1 cellular context compared by ENCODE assay signal in the genomic region with DNA sequence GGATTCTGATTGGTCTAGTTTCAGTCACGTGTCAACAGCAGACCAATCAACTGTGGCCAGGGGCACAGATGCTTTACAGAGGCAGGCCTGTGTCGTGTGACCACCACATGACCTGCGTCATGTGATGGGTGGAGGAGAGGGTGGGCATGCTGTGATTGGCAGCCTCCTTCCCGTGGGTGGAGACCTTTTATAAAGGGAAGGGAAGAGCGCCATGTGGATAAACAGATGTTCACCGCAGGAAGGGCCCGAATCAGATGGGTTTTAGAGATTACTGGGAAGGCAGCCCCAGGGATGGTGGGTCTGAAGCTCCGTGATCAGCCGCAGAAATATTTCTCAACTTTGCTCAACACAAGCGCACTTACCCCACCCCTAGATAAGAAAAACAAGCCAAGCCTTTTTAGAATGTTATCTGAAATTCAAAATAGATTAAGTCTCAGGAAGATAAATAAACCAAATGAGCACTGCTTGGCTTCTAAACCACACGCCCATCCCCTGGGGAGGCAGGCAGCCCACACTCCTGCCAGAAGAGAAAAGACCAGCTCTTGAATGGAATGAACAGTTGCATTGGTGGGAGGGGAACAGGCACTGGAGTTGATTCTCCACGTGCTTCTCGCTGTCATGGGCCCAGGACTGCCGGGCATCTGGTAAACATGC.
TF ChIP-seq lines count a peak whose summit lies in the region.

No MANE protein-coding gene starts in this region.

TF ChIP-seq in K562, 482 proteins besides CTCF, POLR2A, EP300 and RAD21 (continued from another document and continues in another):
- TF ChIP-seq, protein P1, sequence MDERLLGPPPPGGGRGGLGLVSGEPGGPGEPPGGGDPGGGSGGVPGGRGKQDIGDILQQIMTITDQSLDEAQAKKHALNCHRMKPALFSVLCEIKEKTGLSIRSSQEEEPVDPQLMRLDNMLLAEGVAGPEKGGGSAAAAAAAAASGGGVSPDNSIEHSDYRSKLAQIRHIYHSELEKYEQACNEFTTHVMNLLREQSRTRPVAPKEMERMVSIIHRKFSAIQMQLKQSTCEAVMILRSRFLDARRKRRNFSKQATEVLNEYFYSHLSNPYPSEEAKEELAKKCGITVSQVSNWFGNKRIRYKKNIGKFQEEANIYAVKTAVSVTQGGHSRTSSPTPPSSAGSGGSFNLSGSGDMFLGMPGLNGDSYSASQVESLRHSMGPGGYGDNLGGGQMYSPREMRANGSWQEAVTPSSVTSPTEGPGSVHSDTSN (CRISPR knock-in tag; IDR thresholded peaks at IDR 0.05; ENCODE audit: low read depth): peak; percentile 76
- TF ChIP-seq, protein P1 (tag; conservative IDR thresholded peaks at IDR 0.05; ENCODE audit: low read depth): peak; percentile 91
- TF ChIP-seq RNF2 (IDR thresholded peaks at IDR 0.05) (no peak), GABPA (tag; conservative IDR thresholded peaks at IDR 0.05; ENCODE audit: low read depth) (peak; percentile 54; the same call in 1 of the 2 replicates), NFXL1 (CRISPR knock-in tag; IDR thresholded peaks at IDR 0.05) (no peak), NFYB (IDR thresholded peaks at IDR 0.05; ENCODE audit: extremely low read depth, insufficient read length) (peak; percentile 70), JUND (IDR thresholded peaks at IDR 0.05; ENCODE audit: borderline replicate concordance, low read depth, low read length) (no peak), JUND (tag; IDR thresholded peaks at IDR 0.05; ENCODE audit: borderline replicate concordance, low read depth, low read length) (no peak; the same call in 2 of the 3 replicates), CHD4 (IDR thresholded peaks at IDR 0.05; ENCODE audit: insufficient read depth, insufficient replicate concordance, low read depth, low read length, poor library complexity, severe bottlenecking) (no peak), ZNF561 (CRISPR knock-in tag; conservative IDR thresholded peaks at IDR 0.05) (no peak), STAT5B (CRISPR knock-in tag; IDR thresholded peaks at IDR 0.05) (no peak), NONO (IDR thresholded peaks at IDR 0.05; ENCODE audit: low read depth in 2 of 2, low read length in 1 of 2) (no peak), PYGO2 (tag; IDR thresholded peaks at IDR 0.05) (no peak), ZBED1 (IDR thresholded peaks at IDR 0.05) (no peak), POLR3A (IDR thresholded peaks at IDR 0.05; ENCODE audit: borderline replicate concordance, extremely low read depth, insufficient read depth, insufficient read length) (no peak), ZNF253 (CRISPR knock-in tag; conservative IDR thresholded peaks at IDR 0.05) (no peak), ZNF212 (CRISPR knock-in tag; IDR thresholded peaks at IDR 0.05) (no peak), HNRNPLL (IDR thresholded peaks at IDR 0.05; ENCODE audit: low read depth, low read length, poor library complexity, severe bottlenecking) (no peak), ZEB2 (IDR thresholded peaks at IDR 0.05) (0 out of 2 replicates have a peak, but pooled peaks have one; percentile 32), MCM3 (IDR thresholded peaks at IDR 0.05) (no peak), KLF10 (CRISPR knock-in tag; IDR thresholded peaks at IDR 0.05) (no peak), SMARCA4 (IDR thresholded peaks at IDR 0.05) (peak; percentile 32; the same call in 1 of the 2 replicates), ZSCAN32 (CRISPR knock-in tag; IDR thresholded peaks at IDR 0.05) (no peak), HDAC1 (IDR thresholded peaks at IDR 0.05) (0 out of 4 replicates have a peak, but pooled peaks of 1 of the 2 experiments have one; percentile 21), ZNF384 (IDR thresholded peaks at IDR 0.05; ENCODE audit: low read depth, low read length) (no peak), KDM4B (IDR thresholded peaks at IDR 0.05; ENCODE audit: borderline replicate concordance in 2 of 2, low read depth in 1 of 2) (peak in 1 of 2 experiments; percentile 69; a peak in 1 of 4 replicates), KAT8 (IDR thresholded peaks at IDR 0.05; ENCODE audit: low read depth) (no peak), DPF2 (IDR thresholded peaks at IDR 0.05) (peak; percentile 46; the same call in 1 of the 2 replicates), SNRNP70 (optimal IDR thresholded peaks at IDR 0.05; ENCODE audit: low read depth, low read length) (no peak)
- TF ChIP-seq, protein P2, sequence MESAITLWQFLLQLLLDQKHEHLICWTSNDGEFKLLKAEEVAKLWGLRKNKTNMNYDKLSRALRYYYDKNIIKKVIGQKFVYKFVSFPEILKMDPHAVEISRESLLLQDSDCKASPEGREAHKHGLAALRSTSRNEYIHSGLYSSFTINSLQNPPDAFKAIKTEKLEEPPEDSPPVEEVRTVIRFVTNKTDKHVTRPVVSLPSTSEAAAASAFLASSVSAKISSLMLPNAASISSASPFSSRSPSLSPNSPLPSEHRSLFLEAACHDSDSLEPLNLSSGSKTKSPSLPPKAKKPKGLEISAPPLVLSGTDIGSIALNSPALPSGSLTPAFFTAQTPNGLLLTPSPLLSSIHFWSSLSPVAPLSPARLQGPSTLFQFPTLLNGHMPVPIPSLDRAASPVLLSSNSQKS (CRISPR knock-in tag; IDR thresholded peaks at IDR 0.05): no peak
- TF ChIP-seq, protein P3, sequence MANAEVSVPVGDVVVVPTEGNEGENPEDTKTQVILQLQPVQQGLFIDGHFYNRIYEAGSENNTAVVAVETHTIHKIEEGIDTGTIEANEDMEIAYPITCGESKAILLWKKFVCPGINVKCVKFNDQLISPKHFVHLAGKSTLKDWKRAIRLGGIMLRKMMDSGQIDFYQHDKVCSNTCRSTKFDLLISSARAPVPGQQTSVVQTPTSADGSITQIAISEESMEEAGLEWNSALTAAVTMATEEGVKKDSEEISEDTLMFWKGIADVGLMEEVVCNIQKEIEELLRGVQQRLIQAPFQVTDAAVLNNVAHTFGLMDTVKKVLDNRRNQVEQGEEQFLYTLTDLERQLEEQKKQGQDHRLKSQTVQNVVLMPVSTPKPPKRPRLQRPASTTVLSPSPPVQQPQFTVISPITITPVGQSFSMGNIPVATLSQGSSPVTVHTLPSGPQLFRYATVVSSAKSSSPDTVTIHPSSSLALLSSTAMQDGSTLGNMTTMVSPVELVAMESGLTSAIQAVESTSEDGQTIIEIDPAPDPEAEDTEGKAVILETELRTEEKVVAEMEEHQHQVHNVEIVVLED (CRISPR knock-in tag; IDR thresholded peaks at IDR 0.05): no peak
- TF ChIP-seq, protein P4, sequence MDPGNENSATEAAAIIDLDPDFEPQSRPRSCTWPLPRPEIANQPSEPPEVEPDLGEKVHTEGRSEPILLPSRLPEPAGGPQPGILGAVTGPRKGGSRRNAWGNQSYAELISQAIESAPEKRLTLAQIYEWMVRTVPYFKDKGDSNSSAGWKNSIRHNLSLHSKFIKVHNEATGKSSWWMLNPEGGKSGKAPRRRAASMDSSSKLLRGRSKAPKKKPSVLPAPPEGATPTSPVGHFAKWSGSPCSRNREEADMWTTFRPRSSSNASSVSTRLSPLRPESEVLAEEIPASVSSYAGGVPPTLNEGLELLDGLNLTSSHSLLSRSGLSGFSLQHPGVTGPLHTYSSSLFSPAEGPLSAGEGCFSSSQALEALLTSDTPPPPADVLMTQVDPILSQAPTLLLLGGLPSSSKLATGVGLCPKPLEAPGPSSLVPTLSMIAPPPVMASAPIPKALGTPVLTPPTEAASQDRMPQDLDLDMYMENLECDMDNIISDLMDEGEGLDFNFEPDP (CRISPR knock-in tag; IDR thresholded peaks at IDR 0.05): no peak
- TF ChIP-seq, protein P5, sequence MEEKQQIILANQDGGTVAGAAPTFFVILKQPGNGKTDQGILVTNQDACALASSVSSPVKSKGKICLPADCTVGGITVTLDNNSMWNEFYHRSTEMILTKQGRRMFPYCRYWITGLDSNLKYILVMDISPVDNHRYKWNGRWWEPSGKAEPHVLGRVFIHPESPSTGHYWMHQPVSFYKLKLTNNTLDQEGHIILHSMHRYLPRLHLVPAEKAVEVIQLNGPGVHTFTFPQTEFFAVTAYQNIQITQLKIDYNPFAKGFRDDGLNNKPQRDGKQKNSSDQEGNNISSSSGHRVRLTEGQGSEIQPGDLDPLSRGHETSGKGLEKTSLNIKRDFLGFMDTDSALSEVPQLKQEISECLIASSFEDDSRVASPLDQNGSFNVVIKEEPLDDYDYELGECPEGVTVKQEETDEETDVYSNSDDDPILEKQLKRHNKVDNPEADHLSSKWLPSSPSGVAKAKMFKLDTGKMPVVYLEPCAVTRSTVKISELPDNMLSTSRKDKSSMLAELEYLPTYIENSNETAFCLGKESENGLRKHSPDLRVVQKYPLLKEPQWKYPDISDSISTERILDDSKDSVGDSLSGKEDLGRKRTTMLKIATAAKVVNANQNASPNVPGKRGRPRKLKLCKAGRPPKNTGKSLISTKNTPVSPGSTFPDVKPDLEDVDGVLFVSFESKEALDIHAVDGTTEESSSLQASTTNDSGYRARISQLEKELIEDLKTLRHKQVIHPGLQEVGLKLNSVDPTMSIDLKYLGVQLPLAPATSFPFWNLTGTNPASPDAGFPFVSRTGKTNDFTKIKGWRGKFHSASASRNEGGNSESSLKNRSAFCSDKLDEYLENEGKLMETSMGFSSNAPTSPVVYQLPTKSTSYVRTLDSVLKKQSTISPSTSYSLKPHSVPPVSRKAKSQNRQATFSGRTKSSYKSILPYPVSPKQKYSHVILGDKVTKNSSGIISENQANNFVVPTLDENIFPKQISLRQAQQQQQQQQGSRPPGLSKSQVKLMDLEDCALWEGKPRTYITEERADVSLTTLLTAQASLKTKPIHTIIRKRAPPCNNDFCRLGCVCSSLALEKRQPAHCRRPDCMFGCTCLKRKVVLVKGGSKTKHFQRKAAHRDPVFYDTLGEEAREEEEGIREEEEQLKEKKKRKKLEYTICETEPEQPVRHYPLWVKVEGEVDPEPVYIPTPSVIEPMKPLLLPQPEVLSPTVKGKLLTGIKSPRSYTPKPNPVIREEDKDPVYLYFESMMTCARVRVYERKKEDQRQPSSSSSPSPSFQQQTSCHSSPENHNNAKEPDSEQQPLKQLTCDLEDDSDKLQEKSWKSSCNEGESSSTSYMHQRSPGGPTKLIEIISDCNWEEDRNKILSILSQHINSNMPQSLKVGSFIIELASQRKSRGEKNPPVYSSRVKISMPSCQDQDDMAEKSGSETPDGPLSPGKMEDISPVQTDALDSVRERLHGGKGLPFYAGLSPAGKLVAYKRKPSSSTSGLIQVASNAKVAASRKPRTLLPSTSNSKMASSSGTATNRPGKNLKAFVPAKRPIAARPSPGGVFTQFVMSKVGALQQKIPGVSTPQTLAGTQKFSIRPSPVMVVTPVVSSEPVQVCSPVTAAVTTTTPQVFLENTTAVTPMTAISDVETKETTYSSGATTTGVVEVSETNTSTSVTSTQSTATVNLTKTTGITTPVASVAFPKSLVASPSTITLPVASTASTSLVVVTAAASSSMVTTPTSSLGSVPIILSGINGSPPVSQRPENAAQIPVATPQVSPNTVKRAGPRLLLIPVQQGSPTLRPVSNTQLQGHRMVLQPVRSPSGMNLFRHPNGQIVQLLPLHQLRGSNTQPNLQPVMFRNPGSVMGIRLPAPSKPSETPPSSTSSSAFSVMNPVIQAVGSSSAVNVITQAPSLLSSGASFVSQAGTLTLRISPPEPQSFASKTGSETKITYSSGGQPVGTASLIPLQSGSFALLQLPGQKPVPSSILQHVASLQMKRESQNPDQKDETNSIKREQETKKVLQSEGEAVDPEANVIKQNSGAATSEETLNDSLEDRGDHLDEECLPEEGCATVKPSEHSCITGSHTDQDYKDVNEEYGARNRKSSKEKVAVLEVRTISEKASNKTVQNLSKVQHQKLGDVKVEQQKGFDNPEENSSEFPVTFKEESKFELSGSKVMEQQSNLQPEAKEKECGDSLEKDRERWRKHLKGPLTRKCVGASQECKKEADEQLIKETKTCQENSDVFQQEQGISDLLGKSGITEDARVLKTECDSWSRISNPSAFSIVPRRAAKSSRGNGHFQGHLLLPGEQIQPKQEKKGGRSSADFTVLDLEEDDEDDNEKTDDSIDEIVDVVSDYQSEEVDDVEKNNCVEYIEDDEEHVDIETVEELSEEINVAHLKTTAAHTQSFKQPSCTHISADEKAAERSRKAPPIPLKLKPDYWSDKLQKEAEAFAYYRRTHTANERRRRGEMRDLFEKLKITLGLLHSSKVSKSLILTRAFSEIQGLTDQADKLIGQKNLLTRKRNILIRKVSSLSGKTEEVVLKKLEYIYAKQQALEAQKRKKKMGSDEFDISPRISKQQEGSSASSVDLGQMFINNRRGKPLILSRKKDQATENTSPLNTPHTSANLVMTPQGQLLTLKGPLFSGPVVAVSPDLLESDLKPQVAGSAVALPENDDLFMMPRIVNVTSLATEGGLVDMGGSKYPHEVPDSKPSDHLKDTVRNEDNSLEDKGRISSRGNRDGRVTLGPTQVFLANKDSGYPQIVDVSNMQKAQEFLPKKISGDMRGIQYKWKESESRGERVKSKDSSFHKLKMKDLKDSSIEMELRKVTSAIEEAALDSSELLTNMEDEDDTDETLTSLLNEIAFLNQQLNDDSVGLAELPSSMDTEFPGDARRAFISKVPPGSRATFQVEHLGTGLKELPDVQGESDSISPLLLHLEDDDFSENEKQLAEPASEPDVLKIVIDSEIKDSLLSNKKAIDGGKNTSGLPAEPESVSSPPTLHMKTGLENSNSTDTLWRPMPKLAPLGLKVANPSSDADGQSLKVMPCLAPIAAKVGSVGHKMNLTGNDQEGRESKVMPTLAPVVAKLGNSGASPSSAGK (IDR thresholded peaks at IDR 0.05): peak; percentile 60; the same call in 1 of the 2 replicates
- TF ChIP-seq, protein P6, sequence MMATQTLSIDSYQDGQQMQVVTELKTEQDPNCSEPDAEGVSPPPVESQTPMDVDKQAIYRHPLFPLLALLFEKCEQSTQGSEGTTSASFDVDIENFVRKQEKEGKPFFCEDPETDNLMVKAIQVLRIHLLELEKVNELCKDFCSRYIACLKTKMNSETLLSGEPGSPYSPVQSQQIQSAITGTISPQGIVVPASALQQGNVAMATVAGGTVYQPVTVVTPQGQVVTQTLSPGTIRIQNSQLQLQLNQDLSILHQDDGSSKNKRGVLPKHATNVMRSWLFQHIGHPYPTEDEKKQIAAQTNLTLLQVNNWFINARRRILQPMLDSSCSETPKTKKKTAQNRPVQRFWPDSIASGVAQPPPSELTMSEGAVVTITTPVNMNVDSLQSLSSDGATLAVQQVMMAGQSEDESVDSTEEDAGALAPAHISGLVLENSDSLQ (IDR thresholded peaks at IDR 0.05): peak; percentile 98
- TF ChIP-seq, protein P7, sequence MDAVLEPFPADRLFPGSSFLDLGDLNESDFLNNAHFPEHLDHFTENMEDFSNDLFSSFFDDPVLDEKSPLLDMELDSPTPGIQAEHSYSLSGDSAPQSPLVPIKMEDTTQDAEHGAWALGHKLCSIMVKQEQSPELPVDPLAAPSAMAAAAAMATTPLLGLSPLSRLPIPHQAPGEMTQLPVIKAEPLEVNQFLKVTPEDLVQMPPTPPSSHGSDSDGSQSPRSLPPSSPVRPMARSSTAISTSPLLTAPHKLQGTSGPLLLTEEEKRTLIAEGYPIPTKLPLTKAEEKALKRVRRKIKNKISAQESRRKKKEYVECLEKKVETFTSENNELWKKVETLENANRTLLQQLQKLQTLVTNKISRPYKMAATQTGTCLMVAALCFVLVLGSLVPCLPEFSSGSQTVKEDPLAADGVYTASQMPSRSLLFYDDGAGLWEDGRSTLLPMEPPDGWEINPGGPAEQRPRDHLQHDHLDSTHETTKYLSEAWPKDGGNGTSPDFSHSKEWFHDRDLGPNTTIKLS (IDR thresholded peaks at IDR 0.05; ENCODE audit: borderline replicate concordance, low read depth): no peak
